14 cellular contexts compared by ENCODE assay signal in genomic region chrX:50905334-50905733, GRCh38. TPM values are rescaled to one million over a fixed set of nuclear protein-coding genes. Genes with fewer than 3 reads are reported as not detected.
DNase-seq lines count a peak whose midpoint lies in the region; ATAC-seq, FAIRE-seq and TF ChIP-seq lines count a peak whose summit lies in the region.
"Had no signal": no experiment of that assay in that cellular context is flagged by ENCODE, and none has a peak within 500 bp of the region (broad histone marks: within the 10 kb centered on the region; RNA-seq: fewer than 3 reads in every experiment).

No MANE protein-coding gene starts in this region.

- H3K79me2 ChIP-seq in HepG2 (ENCODE audit: insufficient read depth, low read length), result no peaks in the 10 kb centered on the region

- H3K4me3 ChIP-seq in HFF-Myc (replicated peaks; ENCODE audit: low read depth, low read length) (no peak overlapping the region), WERI-Rb-1 (ENCODE audit: low read depth, low read length) (no peak overlapping the region), HepG2 (replicated peaks in 1 of 3; ENCODE audit: insufficient read depth in 1 of 3, low read depth in 2 of 3, low read length in 3 of 3) (no peak overlapping the region)
- H3K4me3 ChIP-seq: right atrium auricular region had no signal

- in situ Hi-C loops in HepG2 (cut with HindIII; ENCODE audit: extremely low pct_ligation_motif_present, low pct_unique_long_range_greater_than_20kb), result no loop called here

- H3K36me3 ChIP-seq in WERI-Rb-1 (no peaks in the 10 kb centered on the region), HepG2 (replicated peaks in 1 of 2; ENCODE audit: control insufficient read depth in 1 of 2, insufficient read depth in 2 of 2, low read length in 2 of 2) (no peaks in the 10 kb centered on the region)
- H3K36me3 ChIP-seq: right atrium auricular region had no signal

- TF ChIP-seq EP300 in HepG2 (IDR thresholded peaks at IDR 0.05; ENCODE audit: low read depth in 2 of 2, low read length in 2 of 2) (no peak), HepG2 (CRISPR knock-in tag; IDR thresholded peaks at IDR 0.05; ENCODE audit: borderline replicate concordance) (no peak)

- peaks cover 29% of the 10 kb centered on the region for H3K27me3 ChIP-seq in WERI-Rb-1 (ENCODE audit: insufficient read depth, low read depth, severe bottlenecking)
- no peaks in the 10 kb centered on the region for H3K27me3 ChIP-seq in HepG2 (ENCODE audit: control insufficient read depth in 1 of 2, insufficient read depth in 2 of 2, low read length in 2 of 2)
- H3K27me3 ChIP-seq: right atrium auricular region had no signal

- TF ChIP-seq RAD21 in HepG2 (CRISPR knock-in tag; IDR thresholded peaks at IDR 0.05), result no peak

- FAIRE-seq in HepG2 (lab: Jason Lieb, UNC), result no peak
- FAIRE-seq: A204.1, GM12892 had no signal

- no peak overlapping the region for H3K27ac ChIP-seq in WERI-Rb-1
- H3K27ac ChIP-seq in HepG2 (ENCODE audit: extremely low read length, insufficient read depth, low read length), result no peak overlapping the region
- H3K27ac ChIP-seq: epithelial cell of prostate, right atrium auricular region had no signal

- intact Hi-C loops in HepG2 (cut with micrococcal nuclease; ENCODE audit: unreplicated experiment), result no loop called here

- H3K9me3 ChIP-seq in WERI-Rb-1 (ENCODE audit: severe bottlenecking) (no peaks in the 10 kb centered on the region), HepG2 (ENCODE audit: low read length) (no peaks in the 10 kb centered on the region)
- H3K9me3 ChIP-seq: right atrium auricular region had no signal

- DNase-seq in DMS53 (lab: John Stamatoyannopoulos, UW) (peak; percentile 73), DMS53 treated with DMSO at 0.1 percent for 48 hours (lab: John Stamatoyannopoulos, UW; ENCODE audit: unreplicated experiment) (no peak), HFF-Myc (ENCODE audit: extremely low read depth, low read depth) (no peak), WERI-Rb-1 (no peak), HepG2 (ENCODE audit: low spot score) (peak; percentile 4), putamen (ENCODE audit: low spot score) (no peak)
- DNase-seq: activated naive CD4-positive, alpha-beta T cell; left ventricle myocardium superior had no signal

- H3K4me2 ChIP-seq in HepG2 (ENCODE audit: low read depth, low read length), result no peak overlapping the region

- CTCF ChIA-PET in HepG2 (lab: Yijun Ruan, JAX; ENCODE audit: low intra/inter-chr PET ratio, low total read pairs), result no interaction called here

- POLR2A ChIA-PET in HepG2 (lab: Yijun Ruan, JAX), result no interaction called here

- H3K9ac ChIP-seq in HepG2 (ENCODE audit: insufficient read depth, low read depth, low read length), result no peak overlapping the region

- TF ChIP-seq CTCF in HFF-Myc (IDR thresholded peaks at IDR 0.05; ENCODE audit: low read depth, low read length, missing control alignments) (peak; percentile 14), WERI-Rb-1 (IDR thresholded peaks at IDR 0.05; ENCODE audit: low read depth, low read length) (peak; percentile 16; the same call in 1 of the 2 replicates), HepG2 (CRISPR knock-in tag; IDR thresholded peaks at IDR 0.05) (peak; percentile 28)

- ATAC-seq in HepG2, result no peak
- ATAC-seq in GM21367 (IDR thresholded peaks at IDR 0.05; ENCODE audit: unreplicated experiment), result no peak
- no peak for ATAC-seq in HG03108 (IDR thresholded peaks at IDR 0.05; ENCODE audit: unreplicated experiment)
- ATAC-seq: left ventricle myocardium superior had no signal

- WGBS in HepG2 (ENCODE audit: low lambda C conversion rate), result 63% methylated on average over 9 of the region's 17 CpGs

- H4K20me1 ChIP-seq in HepG2 (ENCODE audit: insufficient read depth, low read length), result no peaks in the 10 kb centered on the region

- TF ChIP-seq POLR2A in HepG2 (IDR thresholded peaks at IDR 0.05; ENCODE audit: insufficient read depth in 1 of 2, low read depth in 2 of 2, low read length in 2 of 2), result no peak

- H3K4me1 ChIP-seq in HepG2 (ENCODE audit: insufficient read depth, low read length), result no peaks in the 10 kb centered on the region
- H3K4me1 ChIP-seq: right atrium auricular region had no signal

- H2AFZ ChIP-seq in HepG2 (ENCODE audit: low read length), result no peak overlapping the region

- no TSS peak for BruUV-seq in HepG2 (replicated peaks; lab: Mats Ljungman, UMichigan)

TF ChIP-seq in HepG2, 621 proteins besides CTCF, POLR2A, EP300 and RAD21:
- TF ChIP-seq STAT6 (CRISPR knock-in tag; IDR thresholded peaks at IDR 0.05; ENCODE audit: borderline replicate concordance) (no peak), NCOA5 (CRISPR knock-in tag; IDR thresholded peaks at IDR 0.05) (no peak), SP1 (IDR thresholded peaks at IDR 0.05) (no peak), SP1 (CRISPR knock-in tag; IDR thresholded peaks at IDR 0.05) (no peak), ZNF256 (CRISPR knock-in tag; conservative IDR thresholded peaks at IDR 0.05) (no peak)

RNA-seq across cellular contexts. Expression of gene BMP15, which starts 5.2 kb away (rescaled TPM):
- total RNA-seq in HepG2 (2016; rRNA removed; fragmentation: Illumina TruSeq; extraction: Trizol), result not detected in 2 replicates
- total RNA-seq in HepG2 (2016; cell fraction: cytosol; rRNA removed; fragmentation: Illumina TruSeq; extraction: Trizol; ENCODE audit: low read depth), result not detected in 2 replicates
- not detected in 2 replicates for total RNA-seq in HepG2 (2016; cell fraction: insoluble cytoplasmic fraction; rRNA removed; fragmentation: Illumina TruSeq; extraction: Trizol)
- total RNA-seq in HepG2 (2016; cell fraction: membrane; rRNA removed; fragmentation: Illumina TruSeq; extraction: Trizol), result not detected in 2 replicates
- total RNA-seq in HepG2 (2016; cell fraction: nucleus; rRNA removed; fragmentation: Illumina TruSeq; extraction: Trizol), result not detected in 2 replicates
- polyA plus RNA-seq in HepG2 (2011; rRNA removed), result not detected in 2 replicates
- polyA plus RNA-seq in HepG2 (2011; cell fraction: cytosol; rRNA removed), result not detected in 2 replicates
- polyA plus RNA-seq in HepG2 (2011; cell fraction: nucleus; rRNA removed), result not detected in 2 replicates
- polyA plus RNA-seq in HepG2 (2012), result not detected in 2 replicates
- not detected in 2 replicates for polyA plus RNA-seq in HepG2 (2016; cell fraction: cytosol; fragmentation: Illumina TruSeq; extraction: Trizol; ENCODE audit: low read depth)
- polyA plus RNA-seq in HepG2 (2016; cell fraction: insoluble cytoplasmic fraction; fragmentation: Illumina TruSeq; extraction: Trizol; ENCODE audit: low read depth), result not detected in 2 replicates
- not detected in 2 replicates for polyA plus RNA-seq in HepG2 (2016; cell fraction: membrane; fragmentation: Illumina TruSeq; extraction: Trizol; ENCODE audit: low read depth)
- not detected in 2 replicates for polyA plus RNA-seq in HepG2 (2016; cell fraction: nucleus; fragmentation: Illumina TruSeq; extraction: Trizol; ENCODE audit: insufficient read depth, low read depth)
- polyA minus RNA-seq in HepG2 (2011; rRNA and poly(A)+ RNA removed; ENCODE audit: low replicate concordance), result not detected in 2 replicates
- polyA minus RNA-seq in HepG2 (2011; cell fraction: cytosol; rRNA and poly(A)+ RNA removed), result not detected in 2 replicates
- polyA minus RNA-seq in HepG2 (2011; cell fraction: nucleus; rRNA and poly(A)+ RNA removed), result not detected in 2 replicates
- total RNA-seq: left ventricle myocardium superior, right atrium auricular region had no signal

Comparison
In these comparisons a context has a peak if more than half of its experiments do, and no peak if none do; other contexts are left out.
1. DNase-seq: peak in DMS53 (single experiment) and HepG2 (single experiment); none in DMS53 treated with DMSO at 0.1 percent for 48 hours (single experiment), HFF-Myc (single experiment), WERI-Rb-1 (single experiment) and putamen (single experiment).
2. Peak in every context shown above with its lines, with median percentiles within 50 percentile points of each other: CTCF ChIP-seq.